Comparison of ENCODE assay signal across 14 cellular contexts in genomic region chr7:133794490-133794889, GRCh38.
DNase-seq lines count a peak whose midpoint lies in the region; ATAC-seq and TF ChIP-seq lines count a peak whose summit lies in the region.
"Had no signal": no experiment of that assay in that cellular context is flagged by ENCODE, and none has a peak within 500 bp of the region (broad histone marks: within the 10 kb centered on the region; RNA-seq: fewer than 3 reads in every experiment).

No MANE protein-coding gene starts in this region.

- no peak for ATAC-seq in HG02571 (IDR thresholded peaks at IDR 0.05; ENCODE audit: unreplicated experiment)
- ATAC-seq in GM21576 (IDR thresholded peaks at IDR 0.05; ENCODE audit: unreplicated experiment), result no peak
- ATAC-seq in HG02642 (IDR thresholded peaks at IDR 0.05; ENCODE audit: poor library complexity, unreplicated experiment), result no peak
- ATAC-seq: body of pancreas, T-helper 17 cell had no signal

- H3K9me2 ChIP-seq in GM23248 (ENCODE audit: insufficient read depth), result no peaks in the 10 kb centered on the region

- H3K4me2 ChIP-seq in GM23248 (ENCODE audit: unreplicated experiment), result no peak overlapping the region
- H3K4me2 ChIP-seq: KMS-11 had no signal

- no peaks in the 10 kb centered on the region for H3K9me3 ChIP-seq in GM23248 (ENCODE audit: low read depth)
- H3K9me3 ChIP-seq: body of pancreas had no signal

- H3K4me3 ChIP-seq in GM23248, result no peak overlapping the region
- no peak overlapping the region for H3K4me3 ChIP-seq in fibroblast of pulmonary artery (replicated peaks; ENCODE audit: low read depth, low read length)
- H3K4me3 ChIP-seq: body of pancreas had no signal

- in situ Hi-C loops in GM23248 (cut with MboI), result no loop called here

- TF ChIP-seq CTCF in fibroblast of pulmonary artery (IDR thresholded peaks at IDR 0.05; ENCODE audit: low read length, missing control alignments), result no peak

- WGBS in GM23248 (ENCODE audit: low coverage in 1 of 2, low lambda C conversion rate in 2 of 2, missing lambda C conversion rate in 2 of 2), 2 experiments, result 50% methylated on average over 2 of the region's 2 CpGs

- no peak overlapping the region for H3K9ac ChIP-seq in GM23248
- H3K9ac ChIP-seq: KMS-11 had no signal

- H3K36me3 ChIP-seq in GM23248 (ENCODE audit: low read depth), result no peaks in the 10 kb centered on the region

- H4K20me1 ChIP-seq in GM23248 (ENCODE audit: insufficient read depth), result no peaks in the 10 kb centered on the region

- DNase-seq in DMS 273 treated with DMSO at 0.1 percent for 48 hours (lab: John Stamatoyannopoulos, UW), result peak; percentile 80
- peak; percentile 45 for DNase-seq in GM23248
- peak; percentile 89 for DNase-seq in NCI-H2171 treated with DMSO at 0.1 percent for 48 hours (lab: John Stamatoyannopoulos, UW)
- peak; percentile 31 for DNase-seq in fibroblast of pulmonary artery (ENCODE audit: low read depth)
- DNase-seq in anterior cingulate cortex (lab: John Stamatoyannopoulos, UW), result no peak
- DNase-seq: activated CD4-positive, alpha-beta T cell treated with anti-CD3 and anti-CD28 coated beads for 1 hour; activated CD8-positive, alpha-beta memory T cell treated with anti-CD3 and anti-CD28 coated beads, Interleukin-2, amount 50 U/mL, for 48 hours; activated naive CD4-positive, alpha-beta T cell treated with anti-CD3 and anti-CD28 coated beads for 36 hours; body of pancreas; T-helper 17 cell had no signal

- H3K4me1 ChIP-seq in GM23248 (ENCODE audit: insufficient read depth), result peaks cover 13% of the 10 kb centered on the region
- H3K4me1 ChIP-seq: body of pancreas had no signal

- H3K79me2 ChIP-seq in GM23248 (ENCODE audit: insufficient read depth), result no peaks in the 10 kb centered on the region

- no peak overlapping the region for H2AFZ ChIP-seq in GM23248

- peaks cover 19% of the 10 kb centered on the region for H3F3A ChIP-seq in GM23248 (ENCODE audit: insufficient read depth)

- no peaks in the 10 kb centered on the region for H3K27me3 ChIP-seq in GM23248 (replicated peaks; ENCODE audit: insufficient read depth)
- H3K27me3 ChIP-seq: body of pancreas had no signal

- H3K27ac ChIP-seq in GM23248, result no peak overlapping the region
- H3K27ac ChIP-seq: body of pancreas, KMS-11 had no signal

Comparison
In these comparisons a context has a peak if more than half of its experiments do, and no peak if none do; other contexts are left out.
1. DNase-seq: peak in DMS 273 treated with DMSO at 0.1 percent for 48 hours (single experiment), GM23248 (single experiment), NCI-H2171 treated with DMSO at 0.1 percent for 48 hours (single experiment) and fibroblast of pulmonary artery (single experiment); none in anterior cingulate cortex (0 of 58).